ENCODE assay signal across 24 cellular contexts in the genomic region with DNA sequence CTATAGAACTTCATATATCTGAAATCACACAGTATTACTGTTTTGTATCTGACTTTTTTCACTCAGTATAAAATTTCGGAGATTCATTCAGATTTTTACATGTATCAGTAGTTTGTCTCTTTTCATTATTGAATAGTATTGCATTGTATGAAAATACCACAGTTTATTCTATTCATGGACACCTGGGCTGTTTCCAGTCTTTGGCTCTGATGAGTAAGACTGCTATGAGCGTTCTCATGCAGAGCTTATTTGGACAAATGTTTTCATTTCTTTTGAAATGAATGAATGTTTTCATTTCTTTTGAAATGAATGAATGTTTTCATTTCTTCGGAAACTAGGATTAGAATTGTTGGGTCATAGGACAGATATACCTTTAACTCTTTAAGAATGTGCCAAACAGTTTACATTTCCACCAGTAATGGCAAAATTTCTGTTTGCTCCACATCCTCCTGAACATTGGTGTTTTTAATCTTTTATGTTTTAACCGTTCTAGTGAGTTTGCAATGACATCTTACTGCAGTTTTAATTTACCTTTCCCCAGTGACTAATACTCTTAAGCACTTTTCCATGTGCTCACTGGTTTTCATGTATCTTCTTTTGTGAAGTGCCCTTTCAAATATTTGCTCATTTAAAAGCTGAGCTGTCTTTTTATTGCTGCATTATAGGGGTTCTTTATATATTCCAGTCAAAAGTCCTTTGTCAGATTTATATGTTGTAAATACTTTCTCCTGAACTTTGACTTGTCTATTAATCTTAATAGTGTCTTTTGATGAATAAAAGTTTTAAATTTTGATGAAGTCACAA. TPM values are rescaled to one million over a fixed set of nuclear protein-coding genes. Genes with fewer than 3 reads are reported as not detected.
DNase-seq lines count a peak whose midpoint lies in the region; ATAC-seq and TF ChIP-seq lines count a peak whose summit lies in the region.
"Had no signal": no experiment of that assay in that cellular context is flagged by ENCODE, and none has a peak within 500 bp of the region (broad histone marks: within the 10 kb centered on the region; RNA-seq: fewer than 3 reads in every experiment).

No MANE protein-coding gene starts in this region.

- ATAC-seq in SK-N-SH treated with all-trans-retinoic acid at 6 μM for 48 hours: no peak

- no peaks in the 10 kb centered on the region for H3F3A ChIP-seq in SK-N-SH (replicated peaks; ENCODE audit: insufficient read depth)

- no peak overlapping the region for H3K27ac ChIP-seq in SK-N-SH (ENCODE audit: low read depth in 2 of 2, low read length in 1 of 2)
- H3K27ac ChIP-seq: 22Rv1; BLaER1 treated with 17β-estradiol and CSF1 and Interleukin-3, amounts not matched to agents 10 nM and 100 nM; PC-9 had no signal

- no peak overlapping the region for H2AFZ ChIP-seq in SK-N-SH (ENCODE audit: low read depth)
- H2AFZ ChIP-seq: PC-9 had no signal

- 45% methylated on average over 4 of the region's 4 CpGs for WGBS in SK-N-SH (ENCODE audit: low lambda C conversion rate)

- H4K20me1 ChIP-seq in SK-N-SH (ENCODE audit: insufficient read depth): no peaks in the 10 kb centered on the region
- H4K20me1 ChIP-seq: BLaER1 treated with 17β-estradiol and CSF1 and Interleukin-3, amounts not matched to agents 10 nM and 100 nM had no signal

- H3K27me3 ChIP-seq in SK-N-SH (ENCODE audit: insufficient read depth): no peaks in the 10 kb centered on the region; the same call in 1 of the 2 replicates
- H3K27me3 ChIP-seq: BLaER1 treated with 17β-estradiol and CSF1 and Interleukin-3, amounts not matched to agents 10 nM and 100 nM had no signal

- TF ChIP-seq RAD21 in SK-N-SH (IDR thresholded peaks at IDR 0.05; ENCODE audit: low read length): no peak

- H3K4me3 ChIP-seq in SK-N-SH (ENCODE audit: low read depth in 2 of 2, low read length in 1 of 2): no peak overlapping the region
- H3K4me3 ChIP-seq in astrocyte of the spinal cord (ENCODE audit: low read depth, low read length): no peak overlapping the region
- no peak overlapping the region for H3K4me3 ChIP-seq in fibroblast of villous mesenchyme (ENCODE audit: low read depth, low read length)
- H3K4me3 ChIP-seq: BLaER1 treated with 17β-estradiol and CSF1 and Interleukin-3, amounts not matched to agents 10 nM and 100 nM; PC-9 had no signal

- in situ Hi-C loops in astrocyte of the spinal cord (cut with HindIII; ENCODE audit: low sequenced_read_pairs): no loop called here

- H3K4me2 ChIP-seq in SK-N-SH: no peak overlapping the region
- H3K4me2 ChIP-seq: BLaER1 treated with 17β-estradiol and CSF1 and Interleukin-3, amounts not matched to agents 10 nM and 100 nM; PC-9 had no signal

- H3K9me3 ChIP-seq in SK-N-SH: no peaks in the 10 kb centered on the region

- no peak for TF ChIP-seq CTCF in SK-N-SH (IDR thresholded peaks at IDR 0.05)
- no peak for TF ChIP-seq CTCF in astrocyte of the spinal cord (IDR thresholded peaks at IDR 0.05; ENCODE audit: low read depth, low read length)
- no peak for TF ChIP-seq CTCF in fibroblast of villous mesenchyme (IDR thresholded peaks at IDR 0.05; ENCODE audit: insufficient read depth, low read depth, low read length)

- CTCF ChIA-PET in SK-N-SH (lab: Yijun Ruan, JAX): interaction anchor here (1.9 to 4.8 kb wide), 2 partner anchors 12 to 226 kb away, joined by 6 to 17 read pairs; no protein-coding TSS in a partner anchor

- H3K36me3 ChIP-seq in SK-N-SH (replicated peaks in 1 of 2; ENCODE audit: control insufficient read depth in 1 of 2, insufficient read depth in 2 of 2, low read length in 1 of 2): no peaks in the 10 kb centered on the region
- H3K36me3 ChIP-seq: BLaER1 treated with 17β-estradiol and CSF1 and Interleukin-3, amounts not matched to agents 10 nM and 100 nM had no signal

- POLR2A ChIA-PET in SK-N-SH (lab: Yijun Ruan, JAX): no interaction called here

- no peak for TF ChIP-seq EP300 in SK-N-SH (IDR thresholded peaks at IDR 0.05; ENCODE audit: borderline replicate concordance in 1 of 2, low read depth in 1 of 2, low read length in 1 of 2)

- no peak overlapping the region for H3K9ac ChIP-seq in SK-N-SH
- H3K9ac ChIP-seq: BLaER1 treated with 17β-estradiol and CSF1 and Interleukin-3, amounts not matched to agents 10 nM and 100 nM had no signal

- DNase-seq in SK-N-SH (no peak), NCI-H774 (lab: John Stamatoyannopoulos, UW) (peak; percentile 4), astrocyte of the spinal cord (ENCODE audit: low read depth, low spot score) (peak; percentile 65), fibroblast of villous mesenchyme (ENCODE audit: low read depth) (peak; percentile 22), NCI-H2171 (lab: John Stamatoyannopoulos, UW) (no peak), DMS 273 treated with DMSO at 0.1 percent for 48 hours (lab: John Stamatoyannopoulos, UW) (no peak), NCI-H1694 (lab: John Stamatoyannopoulos, UW) (no peak)
- DNase-seq: CD4-positive, alpha-beta memory T cell; DMS153; GOT3; HCEC 1CT; KG1; NCI-H1105; NCI-H146; NCI-H2029 treated with DMSO at 0.1 percent for 48 hours; NCI-H345; NCI-H524 treated with DMSO at 0.1 percent for 48 hours; PC-9; RPMI8226; SHP77 had no signal

- H3K79me2 ChIP-seq in SK-N-SH (ENCODE audit: insufficient read depth): no peaks in the 10 kb centered on the region

- H3K9me2 ChIP-seq in SK-N-SH: no peaks in the 10 kb centered on the region

- no peaks in the 10 kb centered on the region for H3K4me1 ChIP-seq in SK-N-SH (ENCODE audit: control insufficient read depth in 1 of 2, insufficient read depth in 2 of 2, low read depth in 1 of 2, low read length in 1 of 2)
- H3K4me1 ChIP-seq: BLaER1 treated with 17β-estradiol and CSF1 and Interleukin-3, amounts not matched to agents 10 nM and 100 nM had no signal

TF ChIP-seq in SK-N-SH treated with all-trans-retinoic acid at 6 μM for 48 hours, 23 proteins besides CTCF, POLR2A, EP300 and RAD21:
- TF ChIP-seq OSR1 (CRISPR knock-in tag; IDR thresholded peaks at IDR 0.05) (no peak), ZNF565 (CRISPR knock-in tag; conservative IDR thresholded peaks at IDR 0.05; ENCODE audit: low read depth) (no peak), ZFP3 (CRISPR knock-in tag; IDR thresholded peaks at IDR 0.05) (peak; percentile 74; the same call in 1 of the 2 replicates)

TF ChIP-seq in SK-N-SH, 30 proteins besides CTCF, POLR2A, EP300 and RAD21 (continues in another document):
- TF ChIP-seq EZH2phosphoT487 (IDR thresholded peaks at IDR 0.05; ENCODE audit: borderline replicate concordance, low read depth): no peak
- no peak for TF ChIP-seq REST (IDR thresholded peaks at IDR 0.05; ENCODE audit: low read depth, low read length)
- no peak for TF ChIP-seq CHD2 (IDR thresholded peaks at IDR 0.05; ENCODE audit: low read length, partially characterized antibody)
- TF ChIP-seq ZBTB33 (IDR thresholded peaks at IDR 0.05; ENCODE audit: borderline replicate concordance, low read depth): no peak
- TF ChIP-seq YY1 (IDR thresholded peaks at IDR 0.05; ENCODE audit: low read depth): no peak
- TF ChIP-seq MXI1 (IDR thresholded peaks at IDR 0.05; ENCODE audit: low read depth, low read length): no peak
- TF ChIP-seq, protein P1, sequence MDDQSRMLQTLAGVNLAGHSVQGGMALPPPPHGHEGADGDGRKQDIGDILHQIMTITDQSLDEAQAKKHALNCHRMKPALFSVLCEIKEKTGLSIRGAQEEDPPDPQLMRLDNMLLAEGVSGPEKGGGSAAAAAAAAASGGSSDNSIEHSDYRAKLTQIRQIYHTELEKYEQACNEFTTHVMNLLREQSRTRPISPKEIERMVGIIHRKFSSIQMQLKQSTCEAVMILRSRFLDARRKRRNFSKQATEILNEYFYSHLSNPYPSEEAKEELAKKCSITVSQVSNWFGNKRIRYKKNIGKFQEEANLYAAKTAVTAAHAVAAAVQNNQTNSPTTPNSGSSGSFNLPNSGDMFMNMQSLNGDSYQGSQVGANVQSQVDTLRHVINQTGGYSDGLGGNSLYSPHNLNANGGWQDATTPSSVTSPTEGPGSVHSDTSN (IDR thresholded peaks at IDR 0.05): no peak

RNA-seq across cellular contexts. Expression of gene ELOVL5, which starts 50.0 kb away (rescaled TPM):
- polyA plus RNA-seq in SK-N-SH (2012; rRNA removed): 31.9 and 46.4 TPM in 2 replicates
- 35.2 and 38.0 TPM in 2 replicates for polyA plus RNA-seq in SK-N-SH (2012; cell fraction: cytosol; rRNA removed)
- 21.5 and 37.4 TPM in 2 replicates for polyA plus RNA-seq in SK-N-SH (2012; cell fraction: nucleus; rRNA removed)
- 78.0 and 118 TPM in 2 replicates for total RNA-seq in fibroblast of villous mesenchyme
- total RNA-seq: HT-29 had no signal

Comparison
In these comparisons a context has a peak if more than half of its experiments do, and no peak if none do; other contexts are left out.
1. DNase-seq: peak in NCI-H774 (single experiment), astrocyte of the spinal cord (single experiment) and fibroblast of villous mesenchyme (single experiment); none in SK-N-SH (single experiment), NCI-H2171 (single experiment), DMS 273 treated with DMSO at 0.1 percent for 48 hours (single experiment) and NCI-H1694 (single experiment).